ENCODE assay signal across 15 cellular contexts in the genomic region with DNA sequence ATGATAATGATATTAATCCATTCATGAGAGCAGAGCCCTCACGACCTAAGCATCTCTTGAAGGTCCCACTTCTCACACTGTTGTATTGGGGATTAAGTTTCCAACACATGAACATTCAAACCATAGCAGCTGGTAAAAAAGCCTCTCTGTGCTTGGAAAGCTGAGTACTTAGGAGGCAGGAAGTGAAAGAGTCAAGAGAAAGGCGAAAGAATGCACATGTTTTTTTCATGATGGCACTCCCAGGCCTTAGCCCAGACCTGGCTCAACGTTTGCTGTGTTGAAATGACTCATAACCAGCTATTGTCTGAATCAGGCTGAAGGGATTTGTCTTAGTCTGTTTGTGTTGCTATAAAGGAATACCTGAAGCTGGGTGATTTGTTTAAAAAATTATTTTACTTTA.
A peak's percentile ranks its signal among the peaks of the same experiment; 100 is the strongest.
DNase-seq lines count a peak whose midpoint lies in the region; ATAC-seq lines count a peak whose summit lies in the region.
"Had no signal": no experiment of that assay in that cellular context is flagged by ENCODE, and none has a peak within 500 bp of the region (broad histone marks: within the 10 kb centered on the region; RNA-seq: fewer than 3 reads in every experiment).

No MANE protein-coding gene starts in this region.

- H3K9me3 Mint-ChIP-seq in activated T-helper 17 cell treated with anti-CD3 and anti-CD28 coated beads, Interleukin-2, amount 50 U/mL, for 72 hours, result peaks cover 7% of the 10 kb centered on the region

- H3K36me3 Mint-ChIP-seq in activated T-helper 17 cell treated with anti-CD3 and anti-CD28 coated beads, Interleukin-2, amount 50 U/mL, for 72 hours (ENCODE audit: low read depth), result no peaks in the 10 kb centered on the region

- H3K4me3 Mint-ChIP-seq in activated T-helper 17 cell treated with anti-CD3 and anti-CD28 coated beads, Interleukin-2, amount 50 U/mL, for 72 hours, result no peak overlapping the region
- H3K4me3 Mint-ChIP-seq: activated T-cell treated with anti-CD3 and anti-CD28 coated beads, Interleukin-2, amount 50 U/mL, for 4 hours; memory B cell had no signal

- in situ Hi-C loops in Caki2 (cut with HindIII; ENCODE audit: low pct_unique_long_range_greater_than_20kb, low sequenced_read_pairs), result no loop called here

- DNase-seq in Caki2 (ENCODE audit: low read depth) (peak; percentile 20), HS-5 (ENCODE audit: low read depth) (peak; percentile 9), kidney tubule cell (ENCODE audit: low spot score) (peak; percentile 84), left ventricle myocardium superior (no peak)
- DNase-seq: activated CD4-positive, alpha-beta T cell treated with anti-CD3 and anti-CD28 coated beads for 4 hours; activated T-cell treated with anti-CD3 and anti-CD28 coated beads, Interleukin-2, amount 50 U/mL, for 4 hours; AML-193; amygdala; NCI-H2107; ovary had no signal

- no peak overlapping the region for H3K27ac Mint-ChIP-seq in activated T-helper 17 cell treated with anti-CD3 and anti-CD28 coated beads, Interleukin-2, amount 50 U/mL, for 72 hours
- H3K27ac Mint-ChIP-seq: memory B cell had no signal

- no peaks in the 10 kb centered on the region for H3K4me1 Mint-ChIP-seq in activated T-helper 17 cell treated with anti-CD3 and anti-CD28 coated beads, Interleukin-2, amount 50 U/mL, for 72 hours
- H3K4me1 Mint-ChIP-seq: memory B cell had no signal

- H3K27me3 Mint-ChIP-seq in activated T-helper 17 cell treated with anti-CD3 and anti-CD28 coated beads, Interleukin-2, amount 50 U/mL, for 72 hours, result peaks cover 44% of the 10 kb centered on the region

- intact Hi-C loops in left ventricle myocardium superior (cut with micrococcal nuclease), result no loop called here

- peak; percentile 14 for ATAC-seq in activated T-helper 17 cell treated with anti-CD3 and anti-CD28 coated beads, Interleukin-2, amount 50 U/mL, for 72 hours (replicated peaks)
- ATAC-seq in left ventricle myocardium superior (no peak), HG02852 (IDR thresholded peaks at IDR 0.05; ENCODE audit: unreplicated experiment) (no peak), HG03175 (IDR thresholded peaks at IDR 0.05; ENCODE audit: unreplicated experiment) (no peak), GM21381 (IDR thresholded peaks at IDR 0.05; ENCODE audit: unreplicated experiment) (no peak)
- ATAC-seq: activated T-cell treated with anti-CD3 and anti-CD28 coated beads, Interleukin-2, amount 50 U/mL, for 4 hours had no signal
